Comparison of ENCODE assay signal across 1 cellular context in the genomic region with DNA sequence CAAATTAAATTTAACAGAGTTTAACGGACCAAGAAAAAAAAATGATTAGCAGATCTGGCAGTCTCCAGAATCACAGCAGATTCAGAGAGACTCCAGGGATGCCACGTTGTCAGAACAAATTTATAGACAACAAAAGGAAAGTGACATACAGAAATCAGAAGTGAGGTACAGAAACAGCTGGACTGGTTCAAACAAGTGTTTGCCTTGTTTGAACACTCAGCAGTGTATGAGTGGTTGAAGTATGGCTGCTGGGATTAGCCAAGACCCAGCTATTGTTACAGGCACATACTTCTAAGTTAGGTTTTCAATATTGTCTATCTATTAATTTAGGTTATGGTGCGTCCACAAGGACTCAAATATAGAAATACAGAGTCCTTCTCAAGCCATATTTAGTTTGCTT.
TF ChIP-seq lines count a peak whose summit lies in the region.

No MANE protein-coding gene starts in this region.

TF ChIP-seq in A549, 52 proteins besides CTCF, POLR2A, EP300 and RAD21 (continued from another document):
- TF ChIP-seq, protein P1, sequence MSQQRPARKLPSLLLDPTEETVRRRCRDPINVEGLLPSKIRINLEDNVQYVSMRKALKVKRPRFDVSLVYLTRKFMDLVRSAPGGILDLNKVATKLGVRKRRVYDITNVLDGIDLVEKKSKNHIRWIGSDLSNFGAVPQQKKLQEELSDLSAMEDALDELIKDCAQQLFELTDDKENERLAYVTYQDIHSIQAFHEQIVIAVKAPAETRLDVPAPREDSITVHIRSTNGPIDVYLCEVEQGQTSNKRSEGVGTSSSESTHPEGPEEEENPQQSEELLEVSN (IDR thresholded peaks at IDR 0.05; ENCODE audit: borderline replicate concordance, low read depth): no peak
- TF ChIP-seq, protein P2, sequence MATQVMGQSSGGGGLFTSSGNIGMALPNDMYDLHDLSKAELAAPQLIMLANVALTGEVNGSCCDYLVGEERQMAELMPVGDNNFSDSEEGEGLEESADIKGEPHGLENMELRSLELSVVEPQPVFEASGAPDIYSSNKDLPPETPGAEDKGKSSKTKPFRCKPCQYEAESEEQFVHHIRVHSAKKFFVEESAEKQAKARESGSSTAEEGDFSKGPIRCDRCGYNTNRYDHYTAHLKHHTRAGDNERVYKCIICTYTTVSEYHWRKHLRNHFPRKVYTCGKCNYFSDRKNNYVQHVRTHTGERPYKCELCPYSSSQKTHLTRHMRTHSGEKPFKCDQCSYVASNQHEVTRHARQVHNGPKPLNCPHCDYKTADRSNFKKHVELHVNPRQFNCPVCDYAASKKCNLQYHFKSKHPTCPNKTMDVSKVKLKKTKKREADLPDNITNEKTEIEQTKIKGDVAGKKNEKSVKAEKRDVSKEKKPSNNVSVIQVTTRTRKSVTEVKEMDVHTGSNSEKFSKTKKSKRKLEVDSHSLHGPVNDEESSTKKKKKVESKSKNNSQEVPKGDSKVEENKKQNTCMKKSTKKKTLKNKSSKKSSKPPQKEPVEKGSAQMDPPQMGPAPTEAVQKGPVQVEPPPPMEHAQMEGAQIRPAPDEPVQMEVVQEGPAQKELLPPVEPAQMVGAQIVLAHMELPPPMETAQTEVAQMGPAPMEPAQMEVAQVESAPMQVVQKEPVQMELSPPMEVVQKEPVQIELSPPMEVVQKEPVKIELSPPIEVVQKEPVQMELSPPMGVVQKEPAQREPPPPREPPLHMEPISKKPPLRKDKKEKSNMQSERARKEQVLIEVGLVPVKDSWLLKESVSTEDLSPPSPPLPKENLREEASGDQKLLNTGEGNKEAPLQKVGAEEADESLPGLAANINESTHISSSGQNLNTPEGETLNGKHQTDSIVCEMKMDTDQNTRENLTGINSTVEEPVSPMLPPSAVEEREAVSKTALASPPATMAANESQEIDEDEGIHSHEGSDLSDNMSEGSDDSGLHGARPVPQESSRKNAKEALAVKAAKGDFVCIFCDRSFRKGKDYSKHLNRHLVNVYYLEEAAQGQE (IDR thresholded peaks at IDR 0.05): no peak
- no peak for TF ChIP-seq JUN (IDR thresholded peaks at IDR 0.05)
